8 cellular contexts compared by ENCODE assay signal in the genomic region with DNA sequence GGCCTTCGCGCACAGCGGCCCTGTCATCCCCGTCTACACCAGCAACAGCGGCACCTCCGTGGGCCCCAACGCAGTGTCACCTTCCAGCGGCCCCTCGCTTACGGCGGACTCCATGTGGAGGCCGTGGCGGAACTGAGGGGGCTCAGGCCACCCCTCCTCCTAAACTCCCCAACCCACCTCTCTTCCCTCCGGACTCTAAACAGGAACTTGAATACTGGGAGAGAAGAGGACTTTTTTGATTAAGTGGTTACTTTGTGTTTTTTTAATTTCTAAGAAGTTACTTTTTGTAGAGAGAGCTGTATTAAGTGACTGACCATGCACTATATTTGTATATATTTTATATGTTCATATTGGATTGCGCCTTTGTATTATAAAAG. TPM values are rescaled to one million over a fixed set of nuclear protein-coding genes. Genes with fewer than 3 reads are reported as not detected.
DNase-seq lines count a peak whose midpoint lies in the region; ATAC-seq lines count a peak whose summit lies in the region.

No MANE protein-coding gene starts in this region.

- DNase-seq in activated CD4-positive, alpha-beta T cell treated with anti-CD3 and anti-CD28 coated beads, Interleukin-2, amount 10 ng/mL, durations not matched to agents 24 days and 14 days: peak; percentile 64
- no peak for DNase-seq in activated CD4-positive, alpha-beta T cell treated with anti-CD3 and anti-CD28 coated beads, Interleukin-2, amount 50 U/mL, for 4 hours
- no peak for DNase-seq in activated naive CD8-positive, alpha-beta T cell treated with anti-CD3 and anti-CD28 coated beads, Interleukin-2, amount 10 ng/mL, durations not matched to agents 7 days and 5 days
- DNase-seq in cerebellar nuclear complex (lab: John Stamatoyannopoulos, UW): no peak
- DNase-seq in NCI-H146 treated with DMSO at 0.1 percent for 48 hours (lab: John Stamatoyannopoulos, UW; ENCODE audit: unreplicated experiment): no peak
- DNase-seq in NCI-H1694 (lab: John Stamatoyannopoulos, UW): no peak

- WGBS in thymus: 23% methylated on average over 15 of the region's 15 CpGs

- H3K4me1 Mint-ChIP-seq in activated CD4-positive, alpha-beta T cell treated with anti-CD3 and anti-CD28 coated beads, Interleukin-2, amount 10 ng/mL, durations not matched to agents 24 days and 14 days: peaks cover 39% of the 10 kb centered on the region
- peaks cover 42% of the 10 kb centered on the region for H3K4me1 Mint-ChIP-seq in activated naive CD8-positive, alpha-beta T cell treated with anti-CD3 and anti-CD28 coated beads, Interleukin-2, amount 10 ng/mL, durations not matched to agents 7 days and 5 days

- H3K27me3 Mint-ChIP-seq in activated CD4-positive, alpha-beta T cell treated with anti-CD3 and anti-CD28 coated beads, Interleukin-2, amount 10 ng/mL, durations not matched to agents 24 days and 14 days: peaks cover 57% of the 10 kb centered on the region
- peaks cover 74% of the 10 kb centered on the region for H3K27me3 Mint-ChIP-seq in activated naive CD8-positive, alpha-beta T cell treated with anti-CD3 and anti-CD28 coated beads, Interleukin-2, amount 10 ng/mL, durations not matched to agents 7 days and 5 days

- no peaks in the 10 kb centered on the region for H3K27me3 ChIP-seq in layer of hippocampus (ENCODE audit: control insufficient read depth, insufficient read depth, low read length)
- H3K27me3 ChIP-seq in thymus (ENCODE audit: control insufficient read depth, insufficient read depth): peaks cover 69% of the 10 kb centered on the region

- ATAC-seq in activated naive CD8-positive, alpha-beta T cell treated with anti-CD3 and anti-CD28 coated beads, Interleukin-2, amount 10 ng/mL, durations not matched to agents 7 days and 5 days (ENCODE audit: low read depth): no peak

- intact Hi-C loops in activated CD4-positive, alpha-beta T cell treated with anti-CD3 and anti-CD28 coated beads, Interleukin-2, amount 10 ng/mL, durations not matched to agents 24 days and 14 days (cut with micrococcal nuclease): loop anchor here (5.0 to 10.0 kb wide), 6 partner anchors 64 to 627 kb away; partner anchors contain the start of genes FAM43A and OPA1

- no peak overlapping the region for H3K27ac Mint-ChIP-seq in activated CD4-positive, alpha-beta T cell treated with anti-CD3 and anti-CD28 coated beads, Interleukin-2, amount 10 ng/mL, durations not matched to agents 24 days and 14 days
- no peak overlapping the region for H3K27ac Mint-ChIP-seq in activated naive CD8-positive, alpha-beta T cell treated with anti-CD3 and anti-CD28 coated beads, Interleukin-2, amount 10 ng/mL, durations not matched to agents 7 days and 5 days

- H3K36me3 Mint-ChIP-seq in activated CD4-positive, alpha-beta T cell treated with anti-CD3 and anti-CD28 coated beads, Interleukin-2, amount 10 ng/mL, durations not matched to agents 24 days and 14 days (ENCODE audit: low read depth): peaks cover 6% of the 10 kb centered on the region
- H3K36me3 Mint-ChIP-seq in activated naive CD8-positive, alpha-beta T cell treated with anti-CD3 and anti-CD28 coated beads, Interleukin-2, amount 10 ng/mL, durations not matched to agents 7 days and 5 days: peaks cover 2% of the 10 kb centered on the region

- peaks cover 3% of the 10 kb centered on the region for H3K9me3 ChIP-seq in thymus (ENCODE audit: control insufficient read depth)

- H3K27ac ChIP-seq in layer of hippocampus (ENCODE audit: low read depth, low read length): peak overlapping the region; percentile 73
- H3K27ac ChIP-seq in thymus (ENCODE audit: low read depth): no peak overlapping the region

- H3K4me3 Mint-ChIP-seq in activated CD4-positive, alpha-beta T cell treated with anti-CD3 and anti-CD28 coated beads, Interleukin-2, amount 10 ng/mL, durations not matched to agents 24 days and 14 days: peak overlapping the region; percentile 67
- H3K4me3 Mint-ChIP-seq in activated naive CD8-positive, alpha-beta T cell treated with anti-CD3 and anti-CD28 coated beads, Interleukin-2, amount 10 ng/mL, durations not matched to agents 7 days and 5 days: peak overlapping the region; percentile 25

- peak overlapping the region; percentile 44 for H3K4me3 ChIP-seq in thymus (ENCODE audit: low read length)

- H3K36me3 ChIP-seq in thymus (ENCODE audit: control insufficient read depth, insufficient read depth): no peaks in the 10 kb centered on the region

- POLR2A ChIA-PET in activated naive CD8-positive, alpha-beta T cell treated with anti-CD3 and anti-CD28 coated beads, Interleukin-2, amount 10 ng/mL, durations not matched to agents 7 days and 5 days (lab: Charles Lee): no interaction called here

- peaks cover 30% of the 10 kb centered on the region for H3K4me1 ChIP-seq in thymus (ENCODE audit: control insufficient read depth, insufficient read depth, low read length)

- H3K9me3 Mint-ChIP-seq in activated CD4-positive, alpha-beta T cell treated with anti-CD3 and anti-CD28 coated beads, Interleukin-2, amount 10 ng/mL, durations not matched to agents 24 days and 14 days: no peaks in the 10 kb centered on the region
- H3K9me3 Mint-ChIP-seq in activated naive CD8-positive, alpha-beta T cell treated with anti-CD3 and anti-CD28 coated beads, Interleukin-2, amount 10 ng/mL, durations not matched to agents 7 days and 5 days: no peaks in the 10 kb centered on the region

RNA-seq across cellular contexts. Expression of gene HES1, which starts 2.1 kb away (rescaled TPM):
- total RNA-seq in activated CD4-positive, alpha-beta T cell treated with anti-CD3 and anti-CD28 coated beads, Interleukin-2, amount 10 ng/mL, durations not matched to agents 24 days and 14 days: 0.64 and 1.2 TPM in 2 replicates
- total RNA-seq in activated naive CD8-positive, alpha-beta T cell treated with anti-CD3 and anti-CD28 coated beads, Interleukin-2, amount 10 ng/mL, durations not matched to agents 7 days and 5 days: not detected
- 13.3 TPM for polyA plus RNA-seq in thymus
